30 cellular contexts compared by ENCODE assay signal in the genomic region with DNA sequence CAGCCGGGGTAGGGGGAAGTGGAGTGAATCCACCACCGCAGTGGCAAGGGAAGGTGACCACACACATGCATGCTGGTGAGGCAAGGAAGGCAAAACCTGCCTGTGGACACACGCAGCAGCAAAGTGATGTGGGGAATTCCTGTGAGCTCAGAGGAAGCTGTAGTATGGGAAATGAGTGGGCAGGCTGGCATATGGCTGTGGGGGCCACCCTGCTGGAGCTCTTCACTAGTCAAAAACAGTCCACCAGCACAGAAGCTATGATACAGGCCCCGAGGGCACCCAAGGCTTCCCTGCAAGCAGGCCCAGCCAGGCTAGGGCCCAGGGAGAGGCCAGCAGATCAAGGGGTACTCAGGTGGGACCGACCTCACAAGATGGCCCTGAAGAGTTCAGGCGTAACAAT.
"Had no signal": no experiment of that assay in that cellular context is flagged by ENCODE, and none has a peak within 500 bp of the region (broad histone marks: within the 10 kb centered on the region; RNA-seq: fewer than 3 reads in every experiment).

No MANE protein-coding gene starts in this region.

- H3K27ac Mint-ChIP-seq: mesothelial cell of epicardium; naive B cell; natural killer cell; nephron progenitor cell; neural progenitor cell; progenitor cell of endocrine pancreas; stimulated activated memory B cell treated with anti-CD40 and anti-IgM and Interleukin-4, amounts not matched to agents 10 μg/mL and 1 μg/mL and 100 μg/mL, for 72 hours had no signal

- H3K9me3 ChIP-seq: lower lobe of right lung, neutrophil, ovary, right lobe of liver, testis, thyroid gland, transverse colon, vagina had no signal

- H3K4me3 ChIP-seq: left lung, lower lobe of right lung, neural progenitor cell, ovary, right atrium auricular region, right lobe of liver, smooth muscle cell, stomach, testis, thyroid gland, transverse colon, upper lobe of left lung, vagina had no signal

- DNase-seq: hippocampal formation; left colon; left lung; lower lobe of right lung; mesendoderm; naive B cell; natural killer cell; nephron progenitor cell; occipital lobe; ovary; right lobe of liver; stimulated activated CD4-positive, alpha-beta T cell treated with anti-CD3 and anti-CD28 coated beads, Interleukin-1b, Interleukin-23, amount 100 ng/mL, for 48 hours; stimulated activated CD4-positive, alpha-beta T cell treated with anti-CD3 and anti-CD28 coated beads, Interleukin-2, amount 100 ng/mL, for 48 hours; stimulated activated CD4-positive, alpha-beta T cell treated with anti-CD3 and anti-CD28 coated beads, Interleukin-4, amount 100 ng/mL, for 4 hours; stimulated activated CD8-positive, alpha-beta memory T cell treated with anti-CD3 and anti-CD28 coated beads, Interleukin-4, amount 100 ng/mL, for 48 hours; stimulated activated naive CD8-positive, alpha-beta T cell treated with anti-CD3 and anti-CD28 coated beads, Interleukin-15, Interleukin-2, amounts not matched to agents 100 U/mL and 50 U/mL, for 24 hours; stomach; testis; thyroid gland; transverse colon; upper lobe of left lung had no signal

- H3K4me1 Mint-ChIP-seq: mesothelial cell of epicardium; naive B cell; natural killer cell; nephron progenitor cell; neural progenitor cell; stimulated activated memory B cell treated with anti-CD40 and anti-IgM and Interleukin-4, amounts not matched to agents 10 μg/mL and 1 μg/mL and 100 μg/mL, for 72 hours had no signal

- H3K27me3 ChIP-seq: left lung, neural progenitor cell, neutrophil, ovary, right atrium auricular region, stomach, testis, thyroid gland, transverse colon, upper lobe of left lung, vagina had no signal

- H3K9ac ChIP-seq: neural progenitor cell had no signal

- H3K36me3 Mint-ChIP-seq: mesothelial cell of epicardium; neural progenitor cell; stimulated activated memory B cell treated with anti-CD40 and anti-IgM and Interleukin-4, amounts not matched to agents 10 μg/mL and 1 μg/mL and 100 μg/mL, for 72 hours had no signal

- H3K36me3 ChIP-seq: left lung, lower lobe of right lung, neural progenitor cell, neutrophil, ovary, right atrium auricular region, right lobe of liver, stomach, thyroid gland, transverse colon, upper lobe of left lung, vagina had no signal

- H3K4me3 Mint-ChIP-seq: mesothelial cell of epicardium; naive B cell; natural killer cell; nephron progenitor cell; neural progenitor cell; stimulated activated memory B cell treated with anti-CD40 and anti-IgM and Interleukin-4, amounts not matched to agents 10 μg/mL and 1 μg/mL and 100 μg/mL, for 72 hours had no signal

- H2AFZ ChIP-seq: neural progenitor cell had no signal

- H3K4me2 ChIP-seq: neural progenitor cell, smooth muscle cell had no signal

- H3K4me1 ChIP-seq: left lung, lower lobe of right lung, neural progenitor cell, right atrium auricular region, right lobe of liver, stomach, testis, thyroid gland, transverse colon, upper lobe of left lung, vagina had no signal

- H3K27ac ChIP-seq: left lung, lower lobe of right lung, neural progenitor cell, neutrophil, ovary, right atrium auricular region, right lobe of liver, stomach, testis, thyroid gland, transverse colon, upper lobe of left lung, vagina had no signal

- FAIRE-seq: keratinocyte had no signal

- H3K27me3 Mint-ChIP-seq: progenitor cell of endocrine pancreas; stimulated activated memory B cell treated with anti-CD40 and anti-IgM and Interleukin-4, amounts not matched to agents 10 μg/mL and 1 μg/mL and 100 μg/mL, for 72 hours had no signal
